In genomic region chr1:182389619-182390047, GRCh38 we compare ENCODE assay signal across 8 cellular contexts. TPM values are rescaled to one million over a fixed set of nuclear protein-coding genes. Genes with fewer than 3 reads are reported as not detected.
DNase-seq lines count a peak whose midpoint lies in the region; ATAC-seq and TF ChIP-seq lines count a peak whose summit lies in the region.

No MANE protein-coding gene starts in this region.

- peak overlapping the region; percentile 74 for H3K4me3 Mint-ChIP-seq in activated naive CD8-positive, alpha-beta T cell treated with anti-CD3 and anti-CD28 coated beads for 36 hours
- peak overlapping the region; percentile 88 for H3K4me3 Mint-ChIP-seq in stimulated activated memory B cell treated with anti-CD40 and anti-IgM and Interleukin-4, amounts not matched to agents 10 μg/mL and 1 μg/mL and 100 μg/mL, for 72 hours

- peak overlapping the region; percentile 81 for H3K9ac ChIP-seq in IMR-90 (ENCODE audit: low read depth, low read length)

- H3K23ac ChIP-seq in IMR-90 (ENCODE audit: low read depth, low read length) = peak overlapping the region; percentile 97

- H2BK15ac ChIP-seq in IMR-90 (ENCODE audit: low read depth, low read length) = no peak overlapping the region

- POLR2A ChIA-PET in BJ (lab: Charles Lee) (interaction anchor here (1.1 to 2.4 kb wide), 3 partner anchors 100 to 247 kb away, joined by 5 to 7 read pairs (median 7); no protein-coding TSS in a partner anchor), IMR-90 (lab: Charles Lee; ENCODE audit: unreplicated experiment) (no interaction called here)

- no peak overlapping the region for H2BK5ac ChIP-seq in IMR-90 (ENCODE audit: low read depth, low read length, poor library complexity, severe bottlenecking)

- peaks cover 14% of the 10 kb centered on the region for H3K4me1 Mint-ChIP-seq in activated naive CD8-positive, alpha-beta T cell treated with anti-CD3 and anti-CD28 coated beads for 36 hours
- H3K4me1 Mint-ChIP-seq in stimulated activated memory B cell treated with anti-CD40 and anti-IgM and Interleukin-4, amounts not matched to agents 10 μg/mL and 1 μg/mL and 100 μg/mL, for 72 hours = peaks cover 34% of the 10 kb centered on the region

- CTCF ChIA-PET in BJ (lab: Yijun Ruan, JAX) (interaction anchor here (0.9 to 12.0 kb wide), 6 partner anchors 19 to 247 kb away, joined by 3 to 291 read pairs (median 4); no protein-coding TSS in a partner anchor), IMR-90 (lab: Yijun Ruan, JAX) (interaction anchor here (2.0 kb wide), 1 partner anchor 246 kb away, joined by 7 read pairs; no protein-coding TSS in a partner anchor)

- TF ChIP-seq CTCF in BJ (IDR thresholded peaks at IDR 0.05; ENCODE audit: insufficient read depth, low read depth, low read length) = no peak
- no peak for TF ChIP-seq CTCF in IMR-90 (conservative IDR thresholded peaks at IDR 0.05; ENCODE audit: low read depth, low read length)

- H3K27me3 ChIP-seq in BJ (ENCODE audit: control insufficient read depth, insufficient read depth, low read length) (no peaks in the 10 kb centered on the region), IMR-90 (ENCODE audit: control insufficient read depth, insufficient read depth, low read length) (no peaks in the 10 kb centered on the region)

- H2AK9ac ChIP-seq in IMR-90 (replicated peaks; ENCODE audit: low read depth, low read length, poor library complexity) = peak overlapping the region; percentile 66

- no peak overlapping the region; the same call in 1 of the 2 replicates for H3K56ac ChIP-seq in IMR-90 (ENCODE audit: extremely low read depth, insufficient read depth, low read length)

- intact Hi-C loops in IMR-90 (cut with micrococcal nuclease) = no loop called here

- no peak for ATAC-seq in IMR-90 (ENCODE audit: low read depth)
- ATAC-seq in stimulated activated memory B cell treated with anti-CD40 and anti-IgM and Interleukin-4, amounts not matched to agents 10 μg/mL and 1 μg/mL and 100 μg/mL, for 72 hours = no peak

- no peak for DNase-seq in BJ (ENCODE audit: low read depth)
- DNase-seq in IMR-90 = no peak
- DNase-seq in activated naive CD8-positive, alpha-beta T cell treated with anti-CD3 and anti-CD28 coated beads for 36 hours = no peak
- no peak for DNase-seq in GM19238 (ENCODE audit: insufficient read length, low spot score)
- DNase-seq in epidermal melanocyte (ENCODE audit: insufficient read length, low spot score) = no peak
- DNase-seq in glomerular visceral epithelial cell (ENCODE audit: extremely low spot score) = no peak

- dilution Hi-C loops in IMR-90 (cut with HindIII; ENCODE audit: low sequenced_read_pairs, unreplicated experiment) = no loop called here

- TF ChIP-seq POLR2A in IMR-90 (IDR thresholded peaks at IDR 0.05; ENCODE audit: low read depth, low read length) = no peak

- H2BK120ac ChIP-seq in IMR-90 (ENCODE audit: low read depth, low read length) = no peak overlapping the region

- BruUV-seq in IMR-90 (replicated peaks; lab: Mats Ljungman, UMichigan) = no TSS peak

- H3K27me3 Mint-ChIP-seq in activated naive CD8-positive, alpha-beta T cell treated with anti-CD3 and anti-CD28 coated beads for 36 hours = peaks cover 58% of the 10 kb centered on the region
- peaks cover 33% of the 10 kb centered on the region for H3K27me3 Mint-ChIP-seq in stimulated activated memory B cell treated with anti-CD40 and anti-IgM and Interleukin-4, amounts not matched to agents 10 μg/mL and 1 μg/mL and 100 μg/mL, for 72 hours

- H3K4me2 ChIP-seq in IMR-90 (ENCODE audit: low read depth, low read length) = peak overlapping the region; percentile 98

- H3K36me3 Mint-ChIP-seq in activated naive CD8-positive, alpha-beta T cell treated with anti-CD3 and anti-CD28 coated beads for 36 hours = peaks cover 7% of the 10 kb centered on the region
- peaks cover 8% of the 10 kb centered on the region for H3K36me3 Mint-ChIP-seq in stimulated activated memory B cell treated with anti-CD40 and anti-IgM and Interleukin-4, amounts not matched to agents 10 μg/mL and 1 μg/mL and 100 μg/mL, for 72 hours

- peaks cover 9% of the 10 kb centered on the region; the same call in 1 of the 2 replicates for H3K9me1 ChIP-seq in IMR-90 (ENCODE audit: insufficient read depth, low read length)

- no peak for TF ChIP-seq RAD21 in IMR-90 (IDR thresholded peaks at IDR 0.05; ENCODE audit: low read length)

- peaks cover 3% of the 10 kb centered on the region for H3K4me1 ChIP-seq in IMR-90 (ENCODE audit: control insufficient read depth, insufficient read depth, low read length)

- peak overlapping the region; percentile 6; the same call in 1 of the 2 replicates for H2AK5ac ChIP-seq in IMR-90 (ENCODE audit: low read depth, low read length)

- H3K9me3 ChIP-seq in IMR-90 (ENCODE audit: control insufficient read depth, insufficient read depth, low read length) = no peaks in the 10 kb centered on the region
- no peaks in the 10 kb centered on the region for H3K9me3 ChIP-seq in iPS-18c (ENCODE audit: control insufficient read depth, insufficient read depth, low read length)

- 0% methylated on average over 4 of the region's 13 CpGs; no CpG with 5 or more reads in 1 of the 2 experiments for WGBS in IMR-90 (ENCODE audit: extremely low coverage in 2 of 2, insufficient read length in 1 of 2), 2 experiments

- H4K8ac ChIP-seq in IMR-90 (ENCODE audit: low read depth in 2 of 2, low read length in 2 of 2) = no peak overlapping the region

- H2AFZ ChIP-seq in IMR-90 (replicated peaks; ENCODE audit: low read length, poor library complexity) = no peak overlapping the region

- no peak overlapping the region for H4K91ac ChIP-seq in IMR-90 (ENCODE audit: insufficient read depth, low read depth, low read length)

- in situ Hi-C loops in IMR-90 (cut with MboI; ENCODE audit: low sequenced_read_pairs) = loop anchor here (10.0 kb wide), 1 partner anchor 305 kb away; no protein-coding TSS in a partner anchor

- H4K5ac ChIP-seq in IMR-90 (ENCODE audit: low read depth, low read length) = no peak overlapping the region

- H3K9me3 Mint-ChIP-seq in activated naive CD8-positive, alpha-beta T cell treated with anti-CD3 and anti-CD28 coated beads for 36 hours = no peaks in the 10 kb centered on the region
- H3K9me3 Mint-ChIP-seq in stimulated activated memory B cell treated with anti-CD40 and anti-IgM and Interleukin-4, amounts not matched to agents 10 μg/mL and 1 μg/mL and 100 μg/mL, for 72 hours = no peaks in the 10 kb centered on the region

- H3K36me3 ChIP-seq in BJ (ENCODE audit: control insufficient read depth, insufficient read depth, low read length) (peaks cover 20% of the 10 kb centered on the region), IMR-90 (ENCODE audit: control insufficient read depth, insufficient read depth, low read length) (peaks cover 35% of the 10 kb centered on the region)

- H3K79me1 ChIP-seq in IMR-90 (ENCODE audit: low read depth in 1 of 2, low read length in 2 of 2) = peaks cover 13 to 39% of the 10 kb centered on the region in 2 experiments

- peaks cover 27% of the 10 kb centered on the region for H4K20me1 ChIP-seq in IMR-90 (ENCODE audit: insufficient read depth, low read length)

- no peak overlapping the region for H3K18ac ChIP-seq in IMR-90 (ENCODE audit: low read depth, low read length)

- no peak overlapping the region for H3K27ac Mint-ChIP-seq in activated naive CD8-positive, alpha-beta T cell treated with anti-CD3 and anti-CD28 coated beads for 36 hours
- peak overlapping the region; percentile 93 for H3K27ac Mint-ChIP-seq in stimulated activated memory B cell treated with anti-CD40 and anti-IgM and Interleukin-4, amounts not matched to agents 10 μg/mL and 1 μg/mL and 100 μg/mL, for 72 hours

- peak overlapping the region; percentile 33; the same call in 1 of the 2 replicates for H3K4ac ChIP-seq in IMR-90 (ENCODE audit: low read depth, low read length)

- H3K4me3 ChIP-seq in BJ (ENCODE audit: low read depth, low read length) (peak overlapping the region; percentile 84), IMR-90 (ENCODE audit: insufficient read depth, low read depth, low read length) (peak overlapping the region; percentile 91), iPS-18c (ENCODE audit: insufficient read depth, low read depth, low read length) (peak overlapping the region; percentile 88)

- peak overlapping the region; percentile 26; the same call in 1 of the 2 replicates for H3K27ac ChIP-seq in IMR-90 (ENCODE audit: insufficient read depth, low read length)

- no peak overlapping the region for H2BK20ac ChIP-seq in IMR-90 (ENCODE audit: low read depth, low read length)

- H3K14ac ChIP-seq in IMR-90 (replicated peaks; ENCODE audit: low read depth, low read length) = peak overlapping the region; percentile 84

TF ChIP-seq in IMR-90, 13 proteins besides CTCF, POLR2A, EP300 and RAD21:
- TF ChIP-seq MAFK (IDR thresholded peaks at IDR 0.05; ENCODE audit: low read depth, low read length) (no peak), BHLHE40 (IDR thresholded peaks at IDR 0.05; ENCODE audit: low read depth, low read length) (no peak), FOS (IDR thresholded peaks at IDR 0.05; ENCODE audit: low read depth, low read length) (no peak)

RNA-seq across cellular contexts. Expression of gene GLUL, which starts 2.0 kb away (rescaled TPM):
- polyA plus RNA-seq in BJ (2011; rRNA removed) (325 and 494 TPM in 2 replicates), IMR-90 (2012; rRNA removed) (131 and 149 TPM in 2 replicates)
- 182 and 260 TPM in 2 replicates for polyA minus RNA-seq in BJ (2011; rRNA and poly(A)+ RNA removed)
- total RNA-seq in IMR-90 (2012; rRNA removed) = 236 and 385 TPM in 2 replicates
- 130 and 187 TPM in 2 replicates for polyA plus RNA-seq in IMR-90 (2012; cell fraction: cytosol; rRNA removed)
- 157 and 174 TPM in 2 replicates for polyA plus RNA-seq in IMR-90 (2012; cell fraction: nucleus; rRNA removed; ENCODE audit: low replicate concordance)
- total RNA-seq in activated naive CD8-positive, alpha-beta T cell treated with anti-CD3 and anti-CD28 coated beads for 36 hours = 10 to 100 TPM; 24.0 to 25.2 TPM

RNA-seq across cellular contexts. Expression of gene TEDDM1, which starts 10.8 kb away (rescaled TPM):
- polyA plus RNA-seq in BJ (2011; rRNA removed) = not detected in 2 replicates
- not detected in 2 replicates for polyA minus RNA-seq in BJ (2011; rRNA and poly(A)+ RNA removed)
- not detected in 2 replicates for total RNA-seq in IMR-90 (2012; rRNA removed)
- polyA plus RNA-seq in IMR-90 (2012; rRNA removed) = not detected in 2 replicates
- polyA plus RNA-seq in IMR-90 (2012; cell fraction: cytosol; rRNA removed) = not detected in 2 replicates
- polyA plus RNA-seq in IMR-90 (2012; cell fraction: nucleus; rRNA removed; ENCODE audit: low replicate concordance) = not detected in 2 replicates
- not detected for total RNA-seq in activated naive CD8-positive, alpha-beta T cell treated with anti-CD3 and anti-CD28 coated beads for 36 hours
